Comparison of ENCODE assay signal across 1 cellular context in the genomic region with DNA sequence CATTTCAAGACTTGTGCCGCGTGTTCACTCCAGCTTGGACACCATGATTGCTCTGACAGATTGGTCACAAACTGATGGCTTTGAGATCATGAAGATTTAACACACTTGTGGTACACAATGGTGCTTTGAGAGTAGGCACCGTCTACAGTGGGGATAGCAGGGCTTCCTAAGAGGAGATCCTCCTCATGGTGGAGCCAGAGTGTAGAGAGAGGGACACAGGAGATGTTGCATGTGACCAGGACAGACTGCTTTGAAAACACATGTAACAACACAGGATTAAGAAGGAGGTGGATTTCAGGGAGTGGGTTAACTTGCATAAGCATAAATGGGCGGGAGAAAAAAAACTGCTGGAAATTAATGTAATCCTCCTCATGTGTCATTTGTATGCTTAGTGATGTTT.
TF ChIP-seq lines count a peak whose summit lies in the region.

No MANE protein-coding gene starts in this region.

TF ChIP-seq in HepG2, 621 proteins besides CTCF, POLR2A, EP300 and RAD21:
- no peak for TF ChIP-seq ZNF362 (CRISPR knock-in tag; IDR thresholded peaks at IDR 0.05; ENCODE audit: borderline replicate concordance)
- TF ChIP-seq ZNF782 (CRISPR knock-in tag; IDR thresholded peaks at IDR 0.05; ENCODE audit: borderline replicate concordance), result no peak
- TF ChIP-seq U2AF1 (optimal IDR thresholded peaks at IDR 0.05; ENCODE audit: low read depth, low read length), result no peak
- no peak for TF ChIP-seq ZNF383 (CRISPR knock-in tag; IDR thresholded peaks at IDR 0.05; ENCODE audit: borderline replicate concordance)
- peak; percentile 14; the same call in 1 of the 2 replicates for TF ChIP-seq STAG1 (CRISPR knock-in tag; IDR thresholded peaks at IDR 0.05)
TF ChIP-seq in HepG2: peak in this region for 1.
